ENCODE assay signal across 18 cellular contexts in the genomic region with DNA sequence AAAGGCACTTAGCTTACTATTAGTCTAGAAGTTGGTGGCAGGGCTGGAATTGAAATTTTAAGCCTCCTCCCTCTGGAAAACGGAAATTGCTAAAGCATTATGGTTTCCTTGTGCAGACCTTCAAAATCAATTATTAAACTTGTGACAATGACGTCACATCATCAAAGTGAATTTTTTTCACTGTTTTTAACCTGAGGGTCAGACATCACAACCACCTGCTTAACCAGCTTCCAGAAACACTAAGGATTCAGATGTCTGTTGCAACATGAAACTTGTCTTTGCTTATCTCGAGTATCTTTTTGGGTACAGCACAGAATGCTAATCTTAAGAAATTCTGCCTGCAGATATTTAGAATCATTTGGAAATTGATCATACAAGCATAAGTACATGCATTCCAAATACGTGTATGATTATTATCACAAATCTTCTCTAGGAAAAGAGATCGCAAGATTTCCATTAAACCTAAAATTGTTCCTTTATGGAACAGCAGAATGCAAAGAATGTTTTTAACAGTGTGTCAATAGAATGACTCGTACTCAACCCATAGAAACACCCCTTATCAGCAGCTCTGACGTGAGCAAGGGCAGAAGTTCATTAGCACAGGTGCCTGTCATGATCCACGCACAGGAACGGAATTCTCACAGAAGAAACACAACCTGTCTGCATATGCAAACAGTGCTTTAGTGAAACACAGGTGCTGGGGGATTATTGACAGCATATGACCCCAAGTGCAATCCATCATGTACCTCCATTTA. TPM values are rescaled to one million over a fixed set of nuclear protein-coding genes. Genes with fewer than 3 reads are reported as not detected.
DNase-seq lines count a peak whose midpoint lies in the region; ATAC-seq and TF ChIP-seq lines count a peak whose summit lies in the region.
"Had no signal": no experiment of that assay in that cellular context is flagged by ENCODE, and none has a peak within 500 bp of the region (broad histone marks: within the 10 kb centered on the region; RNA-seq: fewer than 3 reads in every experiment).

No MANE protein-coding gene starts in this region.

- no peak overlapping the region for H3K27ac ChIP-seq in GM23338 (ENCODE audit: low read depth)
- H3K27ac ChIP-seq: gastrocnemius medialis had no signal

- H3K4me2 ChIP-seq in GM23338: no peak overlapping the region

- ATAC-seq in GM23338 (no peak), GM18517 (IDR thresholded peaks at IDR 0.05; ENCODE audit: unreplicated experiment) (no peak), HG03097 (IDR thresholded peaks at IDR 0.05; ENCODE audit: low FRiP score, unreplicated experiment) (no peak)
- ATAC-seq: activated CD4-positive, alpha-beta T cell treated with anti-CD3 and anti-CD28 coated beads for 36 hours; activated CD8-positive, alpha-beta memory T cell treated with anti-CD3 and anti-CD28 coated beads, Interleukin-2, amount 10 ng/mL, durations not matched to agents 7 days and 5 days; gastrocnemius medialis had no signal

- intact Hi-C loops in posterior vena cava (cut with DNase I): no loop called here

- H3K27me3 Mint-ChIP-seq in GM23338 (ENCODE audit: insufficient read depth, low read depth, poor library complexity): peaks cover 16% of the 10 kb centered on the region
- H3K27me3 Mint-ChIP-seq: activated CD4-positive, alpha-beta T cell treated with anti-CD3 and anti-CD28 coated beads for 36 hours; activated CD8-positive, alpha-beta memory T cell treated with anti-CD3 and anti-CD28 coated beads, Interleukin-2, amount 10 ng/mL, durations not matched to agents 7 days and 5 days had no signal

- H3K36me3 Mint-ChIP-seq in GM23338 (ENCODE audit: low read depth): peaks cover 27% of the 10 kb centered on the region

- H2AFZ ChIP-seq in GM23338: no peak overlapping the region

- peaks cover 12% of the 10 kb centered on the region for H3K4me1 ChIP-seq in GM23338 (ENCODE audit: insufficient read depth)

- TF ChIP-seq CTCF in GM23338 (conservative IDR thresholded peaks at IDR 0.05; ENCODE audit: low read depth in 2 of 2): no peak

- DNase-seq in EH (ENCODE audit: low read depth) (peak; percentile 53), NCI-H226 (peak; percentile 26), glomerular visceral epithelial cell (ENCODE audit: extremely low spot score) (peak; percentile 23), posterior vena cava (ENCODE audit: low spot score) (peak; percentile 3), GM23338 (ENCODE audit: low spot score) (no peak)
- DNase-seq: activated CD4-positive, alpha-beta T cell treated with anti-CD3 and anti-CD28 coated beads for 36 hours; activated CD8-positive, alpha-beta memory T cell treated with anti-CD3 and anti-CD28 coated beads, Interleukin-2, amount 10 ng/mL, durations not matched to agents 7 days and 5 days; COR-L47; gastrocnemius medialis; H7; Kasumi-1; NCI-H1105; NCI-H748 treated with DMSO at 0.1 percent for 48 hours; nephron progenitor cell; stimulated activated CD4-positive, alpha-beta T cell treated with anti-CD3 and anti-CD28 coated beads, Interleukin-1b, Interleukin-23, amount 100 ng/mL, for 48 hours had no signal

- no peaks in the 10 kb centered on the region for H3K9me2 ChIP-seq in GM23338 (ENCODE audit: insufficient read depth)

- H3K4me3 ChIP-seq in GM23338: no peak overlapping the region
- H3K4me3 ChIP-seq: gastrocnemius medialis had no signal

- H3K27ac Mint-ChIP-seq in GM23338: no peak overlapping the region
- H3K27ac Mint-ChIP-seq: activated CD4-positive, alpha-beta T cell treated with anti-CD3 and anti-CD28 coated beads for 36 hours; activated CD8-positive, alpha-beta memory T cell treated with anti-CD3 and anti-CD28 coated beads, Interleukin-2, amount 10 ng/mL, durations not matched to agents 7 days and 5 days; nephron progenitor cell had no signal

- H3K79me2 ChIP-seq in GM23338 (replicated peaks; ENCODE audit: insufficient read depth): peaks cover 9% of the 10 kb centered on the region

- H3K36me3 ChIP-seq in GM23338 (ENCODE audit: insufficient read depth): no peaks in the 10 kb centered on the region
- H3K36me3 ChIP-seq: gastrocnemius medialis had no signal

- H3K4me1 Mint-ChIP-seq in GM23338: peaks cover 7% of the 10 kb centered on the region

- H3K27me3 ChIP-seq in GM23338 (ENCODE audit: insufficient read depth): no peaks in the 10 kb centered on the region
- H3K27me3 ChIP-seq: gastrocnemius medialis had no signal

- H3F3A ChIP-seq in GM23338 (replicated peaks; ENCODE audit: low read depth): 0 out of 2 replicates have a peak, but pooled peaks cover 1% of the 10 kb centered on the region

- H3K9me3 Mint-ChIP-seq in GM23338: peaks cover 28% of the 10 kb centered on the region

- no peak overlapping the region for H3K4me3 Mint-ChIP-seq in GM23338
- H3K4me3 Mint-ChIP-seq: activated CD4-positive, alpha-beta T cell treated with anti-CD3 and anti-CD28 coated beads for 36 hours; activated CD8-positive, alpha-beta memory T cell treated with anti-CD3 and anti-CD28 coated beads, Interleukin-2, amount 10 ng/mL, durations not matched to agents 7 days and 5 days; nephron progenitor cell had no signal

- H4K20me1 ChIP-seq in GM23338 (replicated peaks; ENCODE audit: insufficient read depth): peaks cover 2% of the 10 kb centered on the region; the same call in 1 of the 2 replicates

TF ChIP-seq in GM23338, 12 proteins besides CTCF, POLR2A, EP300 and RAD21 (continues in another document):
- no peak for TF ChIP-seq NANOG (IDR thresholded peaks at IDR 0.05; ENCODE audit: borderline replicate concordance)
- TF ChIP-seq CREB1 (CRISPR knock-in tag; IDR thresholded peaks at IDR 0.05; ENCODE audit: low read depth): no peak
- TF ChIP-seq ZNF462 (CRISPR knock-in tag; IDR thresholded peaks at IDR 0.05): no peak
- no peak for TF ChIP-seq POLR2AphosphoS5 (IDR thresholded peaks at IDR 0.05; ENCODE audit: low read depth)
- TF ChIP-seq STAT1 (IDR thresholded peaks at IDR 0.05; ENCODE audit: unreplicated experiment): no peak
- no peak for TF ChIP-seq ZNF114 (CRISPR knock-in tag; IDR thresholded peaks at IDR 0.05)

RNA-seq across cellular contexts. Expression of gene GTPBP4, which starts 4.1 kb away (rescaled TPM):
- 10 to 100 TPM; 35.3 to 42.3 TPM for total RNA-seq in posterior vena cava
- total RNA-seq in GM23338 (2014; rRNA removed; shearing (Covaris generic)): 48.7 and 56.5 TPM in 2 replicates
- polyA plus RNA-seq in GM23338 (2016; fragmentation: Nextera tagmentation; extraction: Ambion mirVana): 51.2 and 62.6 TPM in 2 replicates

RNA-seq across cellular contexts. Expression of gene IDI2, which starts 41.5 kb away (rescaled TPM):
- not detected for total RNA-seq in posterior vena cava
- not detected in 2 replicates for total RNA-seq in GM23338 (2014; rRNA removed; shearing (Covaris generic))
- polyA plus RNA-seq in GM23338 (2016; fragmentation: Nextera tagmentation; extraction: Ambion mirVana): not detected in 2 replicates
- total RNA-seq: activated CD4-positive, alpha-beta T cell treated with anti-CD3 and anti-CD28 coated beads for 36 hours; activated CD8-positive, alpha-beta memory T cell treated with anti-CD3 and anti-CD28 coated beads, Interleukin-2, amount 10 ng/mL, durations not matched to agents 7 days and 5 days; H7; lung microvascular endothelial cell had no signal

RNA-seq across cellular contexts. Expression of gene LARP4B, which starts 52.6 kb away (rescaled TPM):
- 10 to 100 TPM; 49.6 to 57.8 TPM for total RNA-seq in posterior vena cava
- total RNA-seq in GM23338 (2014; rRNA removed; shearing (Covaris generic)): 52.3 and 59.6 TPM in 2 replicates
- polyA plus RNA-seq in GM23338 (2016; fragmentation: Nextera tagmentation; extraction: Ambion mirVana): 14.6 and 18.3 TPM in 2 replicates
